In the genomic region with DNA sequence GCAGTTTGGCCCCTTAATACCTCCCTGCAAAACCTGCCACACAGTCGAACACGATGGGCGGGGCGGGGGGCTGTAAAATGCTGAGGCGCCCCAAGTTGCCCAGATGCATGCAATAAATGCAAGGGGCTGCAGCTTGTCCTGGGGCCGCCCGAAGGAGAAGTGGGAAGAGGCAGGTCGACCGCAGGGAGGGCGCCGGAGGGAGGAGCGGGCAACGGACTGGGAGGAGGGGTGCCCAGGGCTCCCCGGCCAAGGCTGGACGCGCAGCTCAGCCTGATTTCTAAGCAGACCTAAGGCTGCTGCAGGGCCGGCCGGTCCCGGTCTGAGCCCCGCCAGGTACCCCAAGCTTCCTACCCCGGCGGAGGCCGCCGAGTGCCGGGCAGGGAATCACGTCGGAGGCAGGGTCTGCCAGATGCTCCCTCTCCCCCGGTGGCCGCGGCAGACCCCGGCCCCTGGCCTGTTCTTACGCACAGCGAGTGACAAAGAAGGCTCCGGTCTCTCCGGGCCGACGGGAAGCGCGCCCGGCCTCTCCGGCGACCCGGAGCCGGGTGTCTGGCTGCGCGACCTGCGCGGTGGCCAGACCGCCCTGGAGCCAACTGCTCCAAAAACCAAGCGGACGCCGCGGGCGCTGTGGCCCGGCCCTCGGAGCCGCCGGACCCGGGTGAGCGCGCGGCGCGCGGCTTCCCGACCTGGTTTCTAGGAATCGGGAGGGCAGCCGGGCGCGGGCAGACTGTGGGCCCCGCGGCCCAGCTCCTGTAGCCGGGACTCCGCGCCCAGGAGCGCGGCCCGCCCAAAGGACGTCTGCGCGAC, we compare ENCODE assay signal across 8 cellular contexts.
DNase-seq lines count a peak whose midpoint lies in the region; ATAC-seq and TF ChIP-seq lines count a peak whose summit lies in the region.

No MANE protein-coding gene starts in this region.

- TF ChIP-seq CTCF in AG10803 (conservative IDR thresholded peaks at IDR 0.05; ENCODE audit: low read length) (no peak), HL-60 (IDR thresholded peaks at IDR 0.05; ENCODE audit: insufficient read depth, low read length) (no peak), nephron (IDR thresholded peaks at IDR 0.05; ENCODE audit: unreplicated experiment in 3 of 3) (no peak)

- H3K27me3 Mint-ChIP-seq in nephron (ENCODE audit: low read depth) = peaks cover 85% of the 10 kb centered on the region

- H3K4me1 Mint-ChIP-seq in nephron = peaks cover 42% of the 10 kb centered on the region

- peaks cover 22% of the 10 kb centered on the region for H3K36me3 Mint-ChIP-seq in nephron (ENCODE audit: low read depth)

- DNase-seq in AG10803 (ENCODE audit: low read depth) = no peak
- DNase-seq in HL-60 (ENCODE audit: low read depth in 1 of 2, low spot score in 1 of 2) = no peak
- peak; percentile 71 for DNase-seq in ecto neural progenitor cell (ENCODE audit: low spot score)
- DNase-seq in GF-D8 (lab: John Stamatoyannopoulos, UW) = no peak
- DNase-seq in DMS153 (lab: John Stamatoyannopoulos, UW) = no peak
- no peak for DNase-seq in NCI-H2196 treated with DMSO at 0.1 percent for 48 hours (lab: John Stamatoyannopoulos, UW; ENCODE audit: unreplicated experiment)

- H3K4me3 ChIP-seq in AG10803 (ENCODE audit: low read length) = peak overlapping the region; percentile 50
- H3K4me3 ChIP-seq in HL-60 (replicated peaks; ENCODE audit: insufficient read depth, low read length) = peak overlapping the region; percentile 34

- H3K27ac ChIP-seq in HL-60 (replicated peaks) = no peak overlapping the region

- no peaks in the 10 kb centered on the region for H3K9me3 Mint-ChIP-seq in nephron

- peak overlapping the region in 1 of 3 experiments; percentile 74 for H3K27ac Mint-ChIP-seq in nephron

- peak overlapping the region; percentile 81 to 89 (median 85) for H3K4me3 Mint-ChIP-seq in nephron

- ATAC-seq in GM21529 (IDR thresholded peaks at IDR 0.05; ENCODE audit: unreplicated experiment) = no peak

- H3K27me3 ChIP-seq in HL-60 (ENCODE audit: insufficient read depth, poor library complexity, severe bottlenecking) = peaks cover 56% of the 10 kb centered on the region
